Comparison of ENCODE assay signal across 2 cellular contexts in the genomic region with DNA sequence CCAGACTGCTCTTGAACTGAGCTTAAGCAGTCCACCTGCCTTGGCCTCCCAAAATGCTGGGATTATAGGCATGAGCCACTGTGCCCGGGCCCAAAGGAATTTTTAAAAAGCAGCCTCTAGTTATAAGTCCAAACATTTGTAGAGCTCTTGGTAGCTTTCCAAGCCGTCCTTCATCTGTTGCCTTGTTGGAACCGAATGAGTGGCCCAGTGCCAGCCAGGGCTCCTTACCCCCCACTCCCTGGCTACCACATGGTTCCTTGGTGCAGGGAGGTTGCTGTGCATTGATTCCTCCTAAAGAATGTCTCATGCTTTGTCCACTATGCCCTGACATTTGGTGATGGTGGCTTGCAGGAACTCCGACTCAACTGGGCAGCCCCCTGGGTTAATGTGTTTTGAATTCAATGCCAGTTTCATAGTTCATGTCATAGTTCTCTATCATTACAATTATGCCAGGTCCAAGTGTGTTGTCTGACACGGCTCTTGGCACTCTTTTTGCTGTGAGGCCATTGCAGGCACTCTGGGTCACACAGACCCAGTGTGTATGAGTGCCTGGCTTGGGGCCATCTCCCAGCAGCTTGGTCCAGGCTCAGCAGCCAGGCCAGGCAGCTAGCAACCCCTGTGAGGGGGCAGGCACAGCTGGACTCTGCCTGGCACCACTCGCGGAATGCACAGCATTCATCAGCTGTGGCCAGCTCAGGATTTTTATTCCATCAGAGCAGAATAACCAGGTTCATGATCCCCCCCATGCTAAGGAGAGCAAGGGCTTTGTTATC.
TF ChIP-seq lines count a peak whose summit lies in the region.

No MANE protein-coding gene starts in this region.

TF ChIP-seq in GM12891, 5 proteins besides CTCF, POLR2A, EP300 and RAD21:
- TF ChIP-seq POU2F2 (IDR thresholded peaks at IDR 0.05; ENCODE audit: low read depth, low read length) (no peak), SPI1 (IDR thresholded peaks at IDR 0.05; ENCODE audit: low read depth, low read length) (no peak)

TF ChIP-seq in K562, 482 proteins besides CTCF, POLR2A, EP300 and RAD21:
- no peak for TF ChIP-seq MXI1 (IDR thresholded peaks at IDR 0.05; ENCODE audit: low read depth, low read length)
- TF ChIP-seq POLR2G (IDR thresholded peaks at IDR 0.05; ENCODE audit: low read depth, low read length), result peak; percentile 32; the same call in 1 of the 2 replicates
- TF ChIP-seq NCOA4 (IDR thresholded peaks at IDR 0.05; ENCODE audit: partially characterized antibody), result no peak
- TF ChIP-seq, protein P1, sequence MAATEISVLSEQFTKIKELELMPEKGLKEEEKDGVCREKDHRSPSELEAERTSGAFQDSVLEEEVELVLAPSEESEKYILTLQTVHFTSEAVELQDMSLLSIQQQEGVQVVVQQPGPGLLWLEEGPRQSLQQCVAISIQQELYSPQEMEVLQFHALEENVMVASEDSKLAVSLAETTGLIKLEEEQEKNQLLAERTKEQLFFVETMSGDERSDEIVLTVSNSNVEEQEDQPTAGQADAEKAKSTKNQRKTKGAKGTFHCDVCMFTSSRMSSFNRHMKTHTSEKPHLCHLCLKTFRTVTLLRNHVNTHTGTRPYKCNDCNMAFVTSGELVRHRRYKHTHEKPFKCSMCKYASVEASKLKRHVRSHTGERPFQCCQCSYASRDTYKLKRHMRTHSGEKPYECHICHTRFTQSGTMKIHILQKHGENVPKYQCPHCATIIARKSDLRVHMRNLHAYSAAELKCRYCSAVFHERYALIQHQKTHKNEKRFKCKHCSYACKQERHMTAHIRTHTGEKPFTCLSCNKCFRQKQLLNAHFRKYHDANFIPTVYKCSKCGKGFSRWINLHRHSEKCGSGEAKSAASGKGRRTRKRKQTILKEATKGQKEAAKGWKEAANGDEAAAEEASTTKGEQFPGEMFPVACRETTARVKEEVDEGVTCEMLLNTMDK (IDR thresholded peaks at IDR 0.05; ENCODE audit: borderline replicate concordance, insufficient read depth, low read depth, low read length, poor library complexity, severe bottlenecking), result no peak
- TF ChIP-seq HMGN3 (IDR thresholded peaks at IDR 0.05; ENCODE audit: borderline replicate concordance, extremely low read depth, insufficient read length, low read depth, low read length), result no peak
- TF ChIP-seq POLR2AphosphoS5 (IDR thresholded peaks at IDR 0.05; ENCODE audit: control insufficient read depth, insufficient read depth, low read depth, low read length), result peak; percentile 15; the same call in 1 of the 2 replicates
TF ChIP-seq in K562: peak in this region for 2.
